15 cellular contexts compared by ENCODE assay signal in genomic region chr20:11790047-11790446, GRCh38.
"Had no signal": no experiment of that assay in that cellular context is flagged by ENCODE, and none has a peak within 500 bp of the region (broad histone marks: within the 10 kb centered on the region; RNA-seq: fewer than 3 reads in every experiment).

No MANE protein-coding gene starts in this region.

- ATAC-seq: activated CD8-positive, alpha-beta memory T cell treated with anti-CD3 and anti-CD28 coated beads, Interleukin-2, amount 10 ng/mL, durations not matched to agents 7 days and 5 days; effector memory CD8-positive, alpha-beta T cell; naive thymus-derived CD8-positive, alpha-beta T cell; pancreas; sciatic nerve; stimulated activated effector memory CD8-positive, alpha-beta T cell treated with anti-CD3 and anti-CD28 coated beads, Interleukin-12 subunit alpha, Interleukin-12 subunit beta, amount 100 ng/mL, for 72 hours had no signal

- H3K27ac ChIP-seq: cardiac muscle cell, pancreas, testis had no signal

- H3K4me3 ChIP-seq: cardiac muscle cell, pancreas, testis had no signal

- H3K9me3 ChIP-seq: pancreas, testis had no signal

- H3K27me3 ChIP-seq: cardiac muscle cell, pancreas, testis had no signal

- DNase-seq: activated CD4-positive, alpha-beta memory T cell treated with anti-CD3 and anti-CD28 coated beads, Interleukin-2, amount 10 ng/mL, durations not matched to agents 7 days and 5 days; activated CD4-positive, alpha-beta T cell treated with anti-CD3 and anti-CD28 coated beads for 48 hours; activated CD4-positive, CD25-positive, alpha-beta regulatory T cell; activated CD8-positive, alpha-beta memory T cell treated with anti-CD3 and anti-CD28 coated beads, Interleukin-2, amount 10 ng/mL, durations not matched to agents 7 days and 5 days; dermis blood vessel endothelial cell; effector memory CD8-positive, alpha-beta T cell; mesenchymal stem cell; naive thymus-derived CD8-positive, alpha-beta T cell; pancreas; stimulated activated CD4-positive, alpha-beta T cell treated with anti-CD3 and anti-CD28 coated beads, Interleukin-4, amount 100 ng/mL, for 24 hours; T1000; testis had no signal

- H3K4me1 ChIP-seq: pancreas, testis had no signal

- FAIRE-seq: pancreas had no signal
